Comparison of ENCODE assay signal across 8 cellular contexts in genomic region chr2:44748-45341, GRCh38. TPM values are rescaled to one million over a fixed set of nuclear protein-coding genes. Genes with fewer than 3 reads are reported as not detected.
A peak's percentile ranks its signal among the peaks of the same experiment; 100 is the strongest.
DNase-seq lines count a peak whose midpoint lies in the region; ATAC-seq and FAIRE-seq lines count a peak whose summit lies in the region.

No MANE protein-coding gene starts in this region.

- H3K27me3 Mint-ChIP-seq in activated T-helper 1 cell treated with anti-CD3 and anti-CD28 coated beads, Interleukin-12 subunit alpha, Interleukin-12 subunit beta, Interleukin-2, Interleukin-4 antibody, amounts not matched to agents 30 ng/mL and 10 ng/mL and 1 ng/mL, durations not matched to agents 14 hours and 24 hours and 36 hours (ENCODE audit: insufficient read depth), result peaks cover 49% of the 10 kb centered on the region

- H3K27ac Mint-ChIP-seq in activated T-helper 1 cell treated with anti-CD3 and anti-CD28 coated beads, Interleukin-12 subunit alpha, Interleukin-12 subunit beta, Interleukin-2, Interleukin-4 antibody, amounts not matched to agents 30 ng/mL and 10 ng/mL and 1 ng/mL, durations not matched to agents 14 hours and 24 hours and 36 hours, result no peak overlapping the region
- no peak overlapping the region for H3K27ac Mint-ChIP-seq in stimulated activated effector memory CD8-positive, alpha-beta T cell treated with anti-CD3 and anti-CD28 coated beads, Interleukin-12 subunit alpha, Interleukin-12 subunit beta, amount 100 ng/mL, for 72 hours

- no peak for ATAC-seq in stimulated activated effector memory CD8-positive, alpha-beta T cell treated with anti-CD3 and anti-CD28 coated beads, Interleukin-12 subunit alpha, Interleukin-12 subunit beta, amount 100 ng/mL, for 72 hours
- ATAC-seq in GM21447 (IDR thresholded peaks at IDR 0.05; ENCODE audit: unreplicated experiment) (no peak), GM19328 (IDR thresholded peaks at IDR 0.05; ENCODE audit: unreplicated experiment) (no peak)

- peaks cover 17% of the 10 kb centered on the region for H3K36me3 Mint-ChIP-seq in activated T-helper 1 cell treated with anti-CD3 and anti-CD28 coated beads, Interleukin-12 subunit alpha, Interleukin-12 subunit beta, Interleukin-2, Interleukin-4 antibody, amounts not matched to agents 30 ng/mL and 10 ng/mL and 1 ng/mL, durations not matched to agents 14 hours and 24 hours and 36 hours (ENCODE audit: low read depth)
- H3K36me3 Mint-ChIP-seq in stimulated activated effector memory CD8-positive, alpha-beta T cell treated with anti-CD3 and anti-CD28 coated beads, Interleukin-12 subunit alpha, Interleukin-12 subunit beta, amount 100 ng/mL, for 72 hours, result no peaks in the 10 kb centered on the region

- H3K9me3 Mint-ChIP-seq in activated T-helper 1 cell treated with anti-CD3 and anti-CD28 coated beads, Interleukin-12 subunit alpha, Interleukin-12 subunit beta, Interleukin-2, Interleukin-4 antibody, amounts not matched to agents 30 ng/mL and 10 ng/mL and 1 ng/mL, durations not matched to agents 14 hours and 24 hours and 36 hours, result no peaks in the 10 kb centered on the region
- H3K9me3 Mint-ChIP-seq in stimulated activated effector memory CD8-positive, alpha-beta T cell treated with anti-CD3 and anti-CD28 coated beads, Interleukin-12 subunit alpha, Interleukin-12 subunit beta, amount 100 ng/mL, for 72 hours, result no peaks in the 10 kb centered on the region

- FAIRE-seq in HTR-8/SVneo (lab: Jason Lieb, UNC), result no peak

- peaks cover 56% of the 10 kb centered on the region for H3K4me1 Mint-ChIP-seq in activated T-helper 1 cell treated with anti-CD3 and anti-CD28 coated beads, Interleukin-12 subunit alpha, Interleukin-12 subunit beta, Interleukin-2, Interleukin-4 antibody, amounts not matched to agents 30 ng/mL and 10 ng/mL and 1 ng/mL, durations not matched to agents 14 hours and 24 hours and 36 hours (ENCODE audit: low read depth)
- H3K4me1 Mint-ChIP-seq in stimulated activated effector memory CD8-positive, alpha-beta T cell treated with anti-CD3 and anti-CD28 coated beads, Interleukin-12 subunit alpha, Interleukin-12 subunit beta, amount 100 ng/mL, for 72 hours, result peaks cover 23% of the 10 kb centered on the region

- DNase-seq in NCI-H345 (lab: John Stamatoyannopoulos, UW), result peak; percentile 44
- DNase-seq in NCI-H345 treated with DMSO at 0.1 percent for 48 hours (lab: John Stamatoyannopoulos, UW; ENCODE audit: unreplicated experiment), result no peak
- DNase-seq in activated T-helper 1 cell treated with anti-CD3 and anti-CD28 coated beads, Interleukin-12 subunit alpha, Interleukin-12 subunit beta, Interleukin-2, Interleukin-4 antibody, amounts not matched to agents 30 ng/mL and 10 ng/mL and 1 ng/mL, durations not matched to agents 14 hours and 24 hours and 36 hours (ENCODE audit: low spot score), result no peak
- peak; percentile 55 for DNase-seq in islet precursor cell
- DNase-seq in stimulated activated effector memory CD8-positive, alpha-beta T cell treated with anti-CD3 and anti-CD28 coated beads, Interleukin-12 subunit alpha, Interleukin-12 subunit beta, amount 100 ng/mL, for 72 hours (ENCODE audit: low spot score in 2 of 2), result no peak
- no peak for DNase-seq in HTR-8/SVneo (ENCODE audit: insufficient read length, low spot score)

- peak overlapping the region; percentile 76 for H3K4me3 Mint-ChIP-seq in activated T-helper 1 cell treated with anti-CD3 and anti-CD28 coated beads, Interleukin-12 subunit alpha, Interleukin-12 subunit beta, Interleukin-2, Interleukin-4 antibody, amounts not matched to agents 30 ng/mL and 10 ng/mL and 1 ng/mL, durations not matched to agents 14 hours and 24 hours and 36 hours
- peak overlapping the region; percentile 59 for H3K4me3 Mint-ChIP-seq in stimulated activated effector memory CD8-positive, alpha-beta T cell treated with anti-CD3 and anti-CD28 coated beads, Interleukin-12 subunit alpha, Interleukin-12 subunit beta, amount 100 ng/mL, for 72 hours

- intact Hi-C loops in activated T-helper 1 cell treated with anti-CD3 and anti-CD28 coated beads, Interleukin-12 subunit alpha, Interleukin-12 subunit beta, Interleukin-2, Interleukin-4 antibody, amounts not matched to agents 30 ng/mL and 10 ng/mL and 1 ng/mL, durations not matched to agents 14 hours and 24 hours and 36 hours (cut with micrococcal nuclease), result no loop called here

RNA-seq across cellular contexts. Expression of gene FAM110C, which starts 1.5 kb away (rescaled TPM):
- total RNA-seq in activated T-helper 1 cell treated with anti-CD3 and anti-CD28 coated beads, Interleukin-12 subunit alpha, Interleukin-12 subunit beta, Interleukin-2, Interleukin-4 antibody, amounts not matched to agents 30 ng/mL and 10 ng/mL and 1 ng/mL, durations not matched to agents 14 hours and 24 hours and 36 hours, result 0.78 and 1.2 TPM in 2 replicates

Comparison
In these comparisons a context has a peak if more than half of its experiments do, and no peak if none do; other contexts are left out.
1. DNase-seq: peak in NCI-H345 (single experiment) and islet precursor cell (single experiment); none in NCI-H345 treated with DMSO at 0.1 percent for 48 hours (single experiment), activated T-helper 1 cell treated with anti-CD3 and anti-CD28 coated beads, Interleukin-12 subunit alpha, Interleukin-12 subunit beta, Interleukin-2, Interleukin-4 antibody, amounts not matched to agents 30 ng/mL and 10 ng/mL and 1 ng/mL, durations not matched to agents 14 hours and 24 hours and 36 hours (single experiment), stimulated activated effector memory CD8-positive, alpha-beta T cell treated with anti-CD3 and anti-CD28 coated beads, Interleukin-12 subunit alpha, Interleukin-12 subunit beta, amount 100 ng/mL, for 72 hours (0 of 2) and HTR-8/SVneo (single experiment).